In genomic region chr16:64751906-64752305, GRCh38 we compare ENCODE assay signal across 22 cellular contexts.
A peak's percentile ranks its signal among the peaks of the same experiment; 100 is the strongest.
DNase-seq lines count a peak whose midpoint lies in the region; ATAC-seq and TF ChIP-seq lines count a peak whose summit lies in the region.
"Had no signal": no experiment of that assay in that cellular context is flagged by ENCODE, and none has a peak within 500 bp of the region (broad histone marks: within the 10 kb centered on the region; RNA-seq: fewer than 3 reads in every experiment).

No MANE protein-coding gene starts in this region.

- TF ChIP-seq CTCF in HEK293 (tag by site-specific recombination; IDR thresholded peaks at IDR 0.05) (no peak), brain microvascular endothelial cell (IDR thresholded peaks at IDR 0.05; ENCODE audit: low read depth, low read length, missing control alignments) (no peak)

- DNase-seq in A172 (ENCODE audit: low spot score), result peak; percentile 29
- DNase-seq in brain microvascular endothelial cell, result peak; percentile 87
- peak; percentile 15 for DNase-seq in iPS-NIHi11 (ENCODE audit: low spot score)
- no peak for DNase-seq in SIG-M5 (lab: John Stamatoyannopoulos, UW)
- no peak for DNase-seq in aorta
- no peak for DNase-seq in activated T-helper 2 cell treated with anti-CD3 and anti-CD28 coated beads, Interferon-gamma antibody, Interleukin-2, Interleukin-4, amounts not matched to agents 10 μg/mL and 5 μg/mL and 100 μg/mL, durations not matched to agents 14 hours and 24 hours and 36 hours (ENCODE audit: low spot score)
- DNase-seq: activated CD4-positive, alpha-beta T cell treated with anti-CD3 and anti-CD28 coated beads, Interleukin-2, amount 50 U/mL, for 1 hour; activated T-cell treated with anti-CD3 and anti-CD28 coated beads, Interleukin-2, amount 50 U/mL, for 1 hour; CD4-positive, alpha-beta T cell; DND-41; NCI-H446; stimulated activated naive CD8-positive, alpha-beta T cell treated with anti-CD3 and anti-CD28 coated beads, Interleukin-15, Interleukin-2, amounts not matched to agents 100 U/mL and 50 U/mL, for 24 hours; T-cell; upper lobe of left lung had no signal

- H3K27ac ChIP-seq in HEK293 (ENCODE audit: extremely low read depth, low read depth, low read length) (no peak overlapping the region), brain microvascular endothelial cell (peak overlapping the region; percentile 80), aorta (ENCODE audit: low read depth in 1 of 2, low read length in 2 of 2) (no peak overlapping the region)
- H3K27ac ChIP-seq: 22Rv1, prostate gland, upper lobe of left lung had no signal

- POLR2A ChIA-PET in HEK293 (lab: Yijun Ruan, JAX), result interaction anchor here (0.7 kb wide), 2 partner anchors 330 to 1163 kb away, joined by 6 to 7 read pairs; no protein-coding TSS in a partner anchor

- intact Hi-C loops in aorta (cut with DNase I), result no loop called here
- intact Hi-C loops in activated T-helper 2 cell treated with anti-CD3 and anti-CD28 coated beads, Interferon-gamma antibody, Interleukin-2, Interleukin-4, amounts not matched to agents 10 μg/mL and 5 μg/mL and 100 μg/mL, durations not matched to agents 14 hours and 24 hours and 36 hours (cut with micrococcal nuclease), result no loop called here

- H3K27me3 ChIP-seq in brain microvascular endothelial cell (replicated peaks) (no peaks in the 10 kb centered on the region), aorta (ENCODE audit: control insufficient read depth in 1 of 2, insufficient read depth in 2 of 2, low read length in 1 of 2) (no peaks in the 10 kb centered on the region)
- H3K27me3 ChIP-seq: gastroesophageal sphincter, upper lobe of left lung had no signal

- no peaks in the 10 kb centered on the region for H3K4me1 Mint-ChIP-seq in activated T-helper 2 cell treated with anti-CD3 and anti-CD28 coated beads, Interferon-gamma antibody, Interleukin-2, Interleukin-4, amounts not matched to agents 10 μg/mL and 5 μg/mL and 100 μg/mL, durations not matched to agents 14 hours and 24 hours and 36 hours (ENCODE audit: low read depth)
- H3K4me1 Mint-ChIP-seq: central memory CD8-positive, alpha-beta T cell; T-cell had no signal

- H3K36me3 Mint-ChIP-seq in activated T-helper 2 cell treated with anti-CD3 and anti-CD28 coated beads, Interferon-gamma antibody, Interleukin-2, Interleukin-4, amounts not matched to agents 10 μg/mL and 5 μg/mL and 100 μg/mL, durations not matched to agents 14 hours and 24 hours and 36 hours (ENCODE audit: low read depth), result no peaks in the 10 kb centered on the region
- H3K36me3 Mint-ChIP-seq: activated naive CD8-positive, alpha-beta T cell; T-cell had no signal

- H3K4me3 ChIP-seq in HEK293 (ENCODE audit: low read depth, low read length), result no peak overlapping the region
- no peak overlapping the region for H3K4me3 ChIP-seq in brain microvascular endothelial cell (ENCODE audit: low read depth, low read length)
- H3K4me3 ChIP-seq in aorta (ENCODE audit: low read length in 2 of 2), result no peak overlapping the region
- H3K4me3 ChIP-seq: gastroesophageal sphincter, HAP-1, prostate gland, upper lobe of left lung had no signal

- H3K9me3 ChIP-seq in HEK293 (ENCODE audit: control insufficient read depth, insufficient read depth, low read depth, low read length), result no peaks in the 10 kb centered on the region
- no peaks in the 10 kb centered on the region for H3K9me3 ChIP-seq in aorta (ENCODE audit: control insufficient read depth, low read length)
- H3K9me3 ChIP-seq: gastroesophageal sphincter, HAP-1, prostate gland, upper lobe of left lung had no signal

- CTCF ChIA-PET in HEK293 (lab: Yijun Ruan, JAX), result interaction anchor here (0.6 kb wide), 1 partner anchor 138 kb away, joined by 3 read pairs; no protein-coding TSS in a partner anchor

- no peaks in the 10 kb centered on the region for H3K36me3 ChIP-seq in HEK293 (ENCODE audit: control insufficient read depth in 2 of 2, insufficient read depth in 1 of 2, low read length in 2 of 2)
- H3K36me3 ChIP-seq in brain microvascular endothelial cell (replicated peaks), result no peaks in the 10 kb centered on the region
- H3K36me3 ChIP-seq in aorta (ENCODE audit: control insufficient read depth in 1 of 2, insufficient read depth in 2 of 2, low read length in 1 of 2), result no peaks in the 10 kb centered on the region
- H3K36me3 ChIP-seq: gastroesophageal sphincter, HAP-1, prostate gland, upper lobe of left lung had no signal

- H3K4me1 ChIP-seq in HEK293 (ENCODE audit: control insufficient read depth, insufficient read depth, low read length) (peaks cover 12% of the 10 kb centered on the region; the same call in 1 of the 2 replicates), aorta (ENCODE audit: control insufficient read depth in 1 of 2, insufficient read depth in 2 of 2, low read length in 2 of 2) (no peaks in the 10 kb centered on the region)
- H3K4me1 ChIP-seq: HAP-1, prostate gland, upper lobe of left lung had no signal

- ATAC-seq in aorta (ENCODE audit: low FRiP score) (no peak), GM18861 (IDR thresholded peaks at IDR 0.05; ENCODE audit: unreplicated experiment) (no peak)
- ATAC-seq: gastroesophageal sphincter; stimulated activated naive CD8-positive, alpha-beta T cell treated with anti-CD3 and anti-CD28 coated beads, Interleukin-15, Interleukin-2, amounts not matched to agents 100 U/mL and 50 U/mL, for 24 hours; T-cell had no signal

- no peak overlapping the region for H3K27ac Mint-ChIP-seq in activated T-helper 2 cell treated with anti-CD3 and anti-CD28 coated beads, Interferon-gamma antibody, Interleukin-2, Interleukin-4, amounts not matched to agents 10 μg/mL and 5 μg/mL and 100 μg/mL, durations not matched to agents 14 hours and 24 hours and 36 hours
- H3K27ac Mint-ChIP-seq: activated naive CD8-positive, alpha-beta T cell; CD4-positive, alpha-beta T cell; T-cell had no signal

- H3K4me3 Mint-ChIP-seq in activated T-helper 2 cell treated with anti-CD3 and anti-CD28 coated beads, Interferon-gamma antibody, Interleukin-2, Interleukin-4, amounts not matched to agents 10 μg/mL and 5 μg/mL and 100 μg/mL, durations not matched to agents 14 hours and 24 hours and 36 hours (ENCODE audit: low read depth), result no peak overlapping the region
- H3K4me3 Mint-ChIP-seq: activated naive CD8-positive, alpha-beta T cell; CD4-positive, alpha-beta T cell; central memory CD8-positive, alpha-beta T cell; T-cell had no signal

- in situ Hi-C loops in brain microvascular endothelial cell (cut with HindIII; ENCODE audit: low pct_ligation_motif_present, low sequenced_read_pairs), result no loop called here

- no peaks in the 10 kb centered on the region for H3K27me3 Mint-ChIP-seq in activated T-helper 2 cell treated with anti-CD3 and anti-CD28 coated beads, Interferon-gamma antibody, Interleukin-2, Interleukin-4, amounts not matched to agents 10 μg/mL and 5 μg/mL and 100 μg/mL, durations not matched to agents 14 hours and 24 hours and 36 hours (ENCODE audit: low read depth)
- H3K27me3 Mint-ChIP-seq: activated naive CD8-positive, alpha-beta T cell; CD4-positive, alpha-beta T cell; central memory CD8-positive, alpha-beta T cell; T-cell had no signal

- peaks cover 42% of the 10 kb centered on the region for H3K9me3 Mint-ChIP-seq in activated T-helper 2 cell treated with anti-CD3 and anti-CD28 coated beads, Interferon-gamma antibody, Interleukin-2, Interleukin-4, amounts not matched to agents 10 μg/mL and 5 μg/mL and 100 μg/mL, durations not matched to agents 14 hours and 24 hours and 36 hours

TF ChIP-seq in HEK293, 187 proteins besides CTCF, POLR2A, EP300 and RAD21:
- TF ChIP-seq ZNF155 (tag by site-specific recombination; IDR thresholded peaks at IDR 0.05) (no peak), MEIS1 (CRISPR knock-in tag; IDR thresholded peaks at IDR 0.05; ENCODE audit: borderline replicate concordance) (peak; percentile 52; the same call in 1 of the 2 replicates)

Comparison
In these comparisons a context has a peak if more than half of its experiments do, and no peak if none do; other contexts are left out.
1. DNase-seq: peak in A172 (single experiment), brain microvascular endothelial cell (single experiment) and iPS-NIHi11 (single experiment); none in SIG-M5 (single experiment), aorta (0 of 2) and activated T-helper 2 cell treated with anti-CD3 and anti-CD28 coated beads, Interferon-gamma antibody, Interleukin-2, Interleukin-4, amounts not matched to agents 10 μg/mL and 5 μg/mL and 100 μg/mL, durations not matched to agents 14 hours and 24 hours and 36 hours (single experiment).